8 cellular contexts compared by ENCODE assay signal in genomic region chr17:63600569-63601438, GRCh38.
DNase-seq lines count a peak whose midpoint lies in the region; ATAC-seq lines count a peak whose summit lies in the region.

TACO1 (plus strand) TSS chr17:63600895; CDS start chr17:63601084, 189 bp downstream.

- ATAC-seq in GM18511 (IDR thresholded peaks at IDR 0.05; ENCODE audit: unreplicated experiment) (peak; percentile 94), HG03025 (IDR thresholded peaks at IDR 0.05; ENCODE audit: low FRiP score, unreplicated experiment) (peak; percentile 86)

- DNase-seq in NCI-H2081 (lab: John Stamatoyannopoulos, UW): peak; percentile 87 to 88
- peak; percentile 94 for DNase-seq in T1000 (lab: John Stamatoyannopoulos, UW)
- peak; percentile 91 for DNase-seq in astrocyte of the hippocampus (ENCODE audit: low read depth, low spot score)
- peak; percentile 12 to 87 (median 67) for DNase-seq in hypothalamus (lab: John Stamatoyannopoulos, UW)
- peak; percentile 92 for DNase-seq in retina
- DNase-seq in cortex of kidney (lab: John Stamatoyannopoulos, UW): no peak
